In genomic region chr17:59964455-59965328, GRCh38 we compare ENCODE assay signal across 1 cellular context.
TF ChIP-seq lines count a peak whose summit lies in the region.

A gene with protein sequence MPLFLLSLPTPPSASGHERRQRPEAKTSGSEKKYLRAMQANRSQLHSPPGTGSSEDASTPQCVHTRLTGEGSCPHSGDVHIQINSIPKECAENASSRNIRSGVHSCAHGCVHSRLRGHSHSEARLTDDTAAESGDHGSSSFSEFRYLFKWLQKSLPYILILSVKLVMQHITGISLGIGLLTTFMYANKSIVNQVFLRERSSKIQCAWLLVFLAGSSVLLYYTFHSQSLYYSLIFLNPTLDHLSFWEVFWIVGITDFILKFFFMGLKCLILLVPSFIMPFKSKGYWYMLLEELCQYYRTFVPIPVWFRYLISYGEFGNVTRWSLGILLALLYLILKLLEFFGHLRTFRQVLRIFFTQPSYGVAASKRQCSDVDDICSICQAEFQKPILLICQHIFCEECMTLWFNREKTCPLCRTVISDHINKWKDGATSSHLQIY (minus strand): TSS chr17:59964740. CDS start chr17:59964663, 77 bp downstream.

TF ChIP-seq in HepG2, 621 proteins besides CTCF, POLR2A, EP300 and RAD21 (continued from another document and continues in another):
- TF ChIP-seq, protein P1, sequence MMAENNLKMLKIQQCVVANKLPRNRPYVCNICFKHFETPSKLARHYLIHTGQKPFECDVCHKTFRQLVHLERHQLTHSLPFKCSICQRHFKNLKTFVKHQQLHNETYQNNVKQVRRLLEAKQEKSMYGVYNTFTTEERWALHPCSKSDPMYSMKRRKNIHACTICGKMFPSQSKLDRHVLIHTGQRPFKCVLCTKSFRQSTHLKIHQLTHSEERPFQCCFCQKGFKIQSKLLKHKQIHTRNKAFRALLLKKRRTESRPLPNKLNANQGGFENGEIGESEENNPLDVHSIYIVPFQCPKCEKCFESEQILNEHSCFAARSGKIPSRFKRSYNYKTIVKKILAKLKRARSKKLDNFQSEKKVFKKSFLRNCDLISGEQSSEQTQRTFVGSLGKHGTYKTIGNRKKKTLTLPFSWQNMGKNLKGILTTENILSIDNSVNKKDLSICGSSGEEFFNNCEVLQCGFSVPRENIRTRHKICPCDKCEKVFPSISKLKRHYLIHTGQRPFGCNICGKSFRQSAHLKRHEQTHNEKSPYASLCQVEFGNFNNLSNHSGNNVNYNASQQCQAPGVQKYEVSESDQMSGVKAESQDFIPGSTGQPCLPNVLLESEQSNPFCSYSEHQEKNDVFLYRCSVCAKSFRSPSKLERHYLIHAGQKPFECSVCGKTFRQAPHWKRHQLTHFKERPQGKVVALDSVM (CRISPR knock-in tag; IDR thresholded peaks at IDR 0.05), result no peak
- TF ChIP-seq GLI4 (CRISPR knock-in tag; IDR thresholded peaks at IDR 0.05; ENCODE audit: borderline replicate concordance) (no peak), HMGXB4 (CRISPR knock-in tag; IDR thresholded peaks at IDR 0.05; ENCODE audit: borderline replicate concordance in 1 of 2, low read depth in 1 of 2) (peak; percentile 35 to 63; a peak in 2 of 4 replicates), ZNF570 (CRISPR knock-in tag; IDR thresholded peaks at IDR 0.05; ENCODE audit: borderline replicate concordance) (no peak; the same call in 1 of the 2 replicates), ZNF724P (CRISPR knock-in tag; IDR thresholded peaks at IDR 0.05; ENCODE audit: borderline replicate concordance) (no peak), SSRP1 (CRISPR knock-in tag; IDR thresholded peaks at IDR 0.05) (no peak), MTF2 (CRISPR knock-in tag; IDR thresholded peaks at IDR 0.05; ENCODE audit: borderline replicate concordance) (peak; percentile 93; the same call in 1 of the 2 replicates), EHMT2 (IDR thresholded peaks at IDR 0.05; ENCODE audit: borderline replicate concordance, low read depth, low read length) (no peak), CAMTA2 (CRISPR knock-in tag; IDR thresholded peaks at IDR 0.05; ENCODE audit: borderline replicate concordance) (peak; percentile 84; the same call in 1 of the 2 replicates), U2AF1 (optimal IDR thresholded peaks at IDR 0.05; ENCODE audit: low read depth, low read length) (no peak), ZNF703 (CRISPR knock-in tag; IDR thresholded peaks at IDR 0.05; ENCODE audit: borderline replicate concordance) (no peak), ZNF780A (CRISPR knock-in tag; IDR thresholded peaks at IDR 0.05) (no peak), PPARG (CRISPR knock-in tag; conservative IDR thresholded peaks at IDR 0.05) (peak; percentile 97), ZNF160 (CRISPR knock-in tag; IDR thresholded peaks at IDR 0.05) (0 out of 2 replicates have a peak, but pooled peaks have one; percentile 51), PCBP1 (IDR thresholded peaks at IDR 0.05; ENCODE audit: borderline replicate concordance, low read depth, low read length) (no peak), ZNF350 (CRISPR knock-in tag; IDR thresholded peaks at IDR 0.05; ENCODE audit: borderline replicate concordance, low read depth) (peak; percentile 65), PBX2 (CRISPR knock-in tag; IDR thresholded peaks at IDR 0.05) (no peak), ZNF556 (CRISPR knock-in tag; IDR thresholded peaks at IDR 0.05; ENCODE audit: borderline replicate concordance) (peak; percentile 52; the same call in 1 of the 2 replicates), AGO1 (IDR thresholded peaks at IDR 0.05; ENCODE audit: low read depth, low read length, poor library complexity, severe bottlenecking) (no peak), YEATS2 (CRISPR knock-in tag; IDR thresholded peaks at IDR 0.05; ENCODE audit: borderline replicate concordance) (no peak; the same call in 1 of the 2 replicates), ZNF12 (CRISPR knock-in tag; IDR thresholded peaks at IDR 0.05) (no peak), DPF2 (CRISPR knock-in tag; IDR thresholded peaks at IDR 0.05; ENCODE audit: borderline replicate concordance, low read depth) (no peak), NR2F6 (IDR thresholded peaks at IDR 0.05) (peak; percentile 51; the same call in 1 of the 2 replicates), NR2F6 (CRISPR knock-in tag; IDR thresholded peaks at IDR 0.05) (no peak; the same call in 1 of the 2 replicates), CENPT (CRISPR knock-in tag; IDR thresholded peaks at IDR 0.05; ENCODE audit: low read depth) (no peak), ZNF382 (CRISPR knock-in tag; IDR thresholded peaks at IDR 0.05; ENCODE audit: borderline replicate concordance) (no peak), ZNF484 (CRISPR knock-in tag; IDR thresholded peaks at IDR 0.05; ENCODE audit: borderline replicate concordance, low read depth) (no peak), IRF9 (CRISPR knock-in tag; IDR thresholded peaks at IDR 0.05; ENCODE audit: borderline replicate concordance) (peak; percentile 65; the same call in 1 of the 2 replicates), TBX2 (CRISPR knock-in tag; IDR thresholded peaks at IDR 0.05; ENCODE audit: borderline replicate concordance) (peak; percentile 90), NFYB (CRISPR knock-in tag; IDR thresholded peaks at IDR 0.05) (no peak; the same call in 1 of the 2 replicates), ZFP36 (IDR thresholded peaks at IDR 0.05; ENCODE audit: borderline replicate concordance, low read depth, low read length, partially characterized antibody) (no peak), ZNF331 (CRISPR knock-in tag; IDR thresholded peaks at IDR 0.05) (peak; percentile 15; the same call in 1 of the 2 replicates), IRF1 (CRISPR knock-in tag; IDR thresholded peaks at IDR 0.05; ENCODE audit: low read depth) (no peak), ZBTB3 (CRISPR knock-in tag; IDR thresholded peaks at IDR 0.05; ENCODE audit: borderline replicate concordance, low read depth) (no peak), ZNF879 (CRISPR knock-in tag; IDR thresholded peaks at IDR 0.05) (no peak), ZNF337 (CRISPR knock-in tag; IDR thresholded peaks at IDR 0.05; ENCODE audit: borderline replicate concordance, low read depth) (no peak), ATF7-NPFF (CRISPR knock-in tag; IDR thresholded peaks at IDR 0.05; ENCODE audit: low read depth) (peak; percentile 74; the same call in 1 of the 2 replicates), NR3C1 (CRISPR knock-in tag; IDR thresholded peaks at IDR 0.05) (0 out of 2 replicates have a peak, but pooled peaks have one; percentile 37), CBFB (CRISPR knock-in tag; IDR thresholded peaks at IDR 0.05) (0 out of 2 replicates have a peak, but pooled peaks have one; percentile 25), AKAP8 (CRISPR knock-in tag; IDR thresholded peaks at IDR 0.05) (no peak), ZSCAN9 (CRISPR knock-in tag; IDR thresholded peaks at IDR 0.05; ENCODE audit: borderline replicate concordance) (no peak; the same call in 1 of the 2 replicates), ZNF616 (CRISPR knock-in tag; IDR thresholded peaks at IDR 0.05; ENCODE audit: low read depth) (peak; percentile 66; the same call in 1 of the 2 replicates)
- TF ChIP-seq, protein P2, sequence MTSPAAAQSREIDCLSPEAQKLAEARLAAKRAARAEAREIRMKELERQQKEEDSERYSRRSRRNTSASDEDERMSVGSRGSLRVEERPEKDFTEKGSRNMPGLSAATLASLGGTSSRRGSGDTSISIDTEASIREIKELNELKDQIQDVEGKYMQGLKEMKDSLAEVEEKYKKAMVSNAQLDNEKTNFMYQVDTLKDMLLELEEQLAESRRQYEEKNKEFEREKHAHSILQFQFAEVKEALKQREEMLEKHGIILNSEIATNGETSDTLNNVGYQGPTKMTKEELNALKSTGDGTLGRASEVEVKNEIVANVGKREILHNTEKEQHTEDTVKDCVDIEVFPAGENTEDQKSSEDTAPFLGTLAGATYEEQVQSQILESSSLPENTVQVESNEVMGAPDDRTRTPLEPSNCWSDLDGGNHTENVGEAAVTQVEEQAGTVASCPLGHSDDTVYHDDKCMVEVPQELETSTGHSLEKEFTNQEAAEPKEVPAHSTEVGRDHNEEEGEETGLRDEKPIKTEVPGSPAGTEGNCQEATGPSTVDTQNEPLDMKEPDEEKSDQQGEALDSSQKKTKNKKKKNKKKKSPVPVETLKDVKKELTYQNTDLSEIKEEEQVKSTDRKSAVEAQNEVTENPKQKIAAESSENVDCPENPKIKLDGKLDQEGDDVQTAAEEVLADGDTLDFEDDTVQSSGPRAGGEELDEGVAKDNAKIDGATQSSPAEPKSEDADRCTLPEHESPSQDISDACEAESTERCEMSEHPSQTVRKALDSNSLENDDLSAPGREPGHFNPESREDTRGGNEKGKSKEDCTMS (CRISPR knock-in tag; conservative IDR thresholded peaks at IDR 0.05), result no peak
- TF ChIP-seq, protein P3, sequence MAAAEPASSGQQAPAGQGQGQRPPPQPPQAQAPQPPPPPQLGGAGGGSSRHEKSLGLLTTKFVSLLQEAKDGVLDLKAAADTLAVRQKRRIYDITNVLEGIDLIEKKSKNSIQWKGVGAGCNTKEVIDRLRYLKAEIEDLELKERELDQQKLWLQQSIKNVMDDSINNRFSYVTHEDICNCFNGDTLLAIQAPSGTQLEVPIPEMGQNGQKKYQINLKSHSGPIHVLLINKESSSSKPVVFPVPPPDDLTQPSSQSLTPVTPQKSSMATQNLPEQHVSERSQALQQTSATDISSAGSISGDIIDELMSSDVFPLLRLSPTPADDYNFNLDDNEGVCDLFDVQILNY (CRISPR knock-in tag; conservative IDR thresholded peaks at IDR 0.05), result peak; percentile 67; the same call in 1 of the 2 replicates
- TF ChIP-seq, protein P4, sequence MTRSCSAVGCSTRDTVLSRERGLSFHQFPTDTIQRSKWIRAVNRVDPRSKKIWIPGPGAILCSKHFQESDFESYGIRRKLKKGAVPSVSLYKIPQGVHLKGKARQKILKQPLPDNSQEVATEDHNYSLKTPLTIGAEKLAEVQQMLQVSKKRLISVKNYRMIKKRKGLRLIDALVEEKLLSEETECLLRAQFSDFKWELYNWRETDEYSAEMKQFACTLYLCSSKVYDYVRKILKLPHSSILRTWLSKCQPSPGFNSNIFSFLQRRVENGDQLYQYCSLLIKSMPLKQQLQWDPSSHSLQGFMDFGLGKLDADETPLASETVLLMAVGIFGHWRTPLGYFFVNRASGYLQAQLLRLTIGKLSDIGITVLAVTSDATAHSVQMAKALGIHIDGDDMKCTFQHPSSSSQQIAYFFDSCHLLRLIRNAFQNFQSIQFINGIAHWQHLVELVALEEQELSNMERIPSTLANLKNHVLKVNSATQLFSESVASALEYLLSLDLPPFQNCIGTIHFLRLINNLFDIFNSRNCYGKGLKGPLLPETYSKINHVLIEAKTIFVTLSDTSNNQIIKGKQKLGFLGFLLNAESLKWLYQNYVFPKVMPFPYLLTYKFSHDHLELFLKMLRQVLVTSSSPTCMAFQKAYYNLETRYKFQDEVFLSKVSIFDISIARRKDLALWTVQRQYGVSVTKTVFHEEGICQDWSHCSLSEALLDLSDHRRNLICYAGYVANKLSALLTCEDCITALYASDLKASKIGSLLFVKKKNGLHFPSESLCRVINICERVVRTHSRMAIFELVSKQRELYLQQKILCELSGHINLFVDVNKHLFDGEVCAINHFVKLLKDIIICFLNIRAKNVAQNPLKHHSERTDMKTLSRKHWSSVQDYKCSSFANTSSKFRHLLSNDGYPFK (CRISPR knock-in tag; IDR thresholded peaks at IDR 0.05; ENCODE audit: borderline replicate concordance), result peak; percentile 84; the same call in 1 of the 2 replicates
- TF ChIP-seq, protein P5, sequence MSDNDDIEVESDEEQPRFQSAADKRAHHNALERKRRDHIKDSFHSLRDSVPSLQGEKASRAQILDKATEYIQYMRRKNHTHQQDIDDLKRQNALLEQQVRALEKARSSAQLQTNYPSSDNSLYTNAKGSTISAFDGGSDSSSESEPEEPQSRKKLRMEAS (IDR thresholded peaks at IDR 0.05), result peak; percentile 81
